10 cellular contexts compared by ENCODE assay signal in genomic region chr15:67105991-67106763, GRCh38. TPM values are rescaled to one million over a fixed set of nuclear protein-coding genes. Genes with fewer than 3 reads are reported as not detected.
DNase-seq lines count a peak whose midpoint lies in the region; ATAC-seq and TF ChIP-seq lines count a peak whose summit lies in the region.
"Had no signal": no experiment of that assay in that cellular context is flagged by ENCODE, and none has a peak within 500 bp of the region (broad histone marks: within the 10 kb centered on the region; RNA-seq: fewer than 3 reads in every experiment).

No MANE protein-coding gene starts in this region.

- peaks cover 66% of the 10 kb centered on the region for H3K4me1 Mint-ChIP-seq in activated T-helper 2 cell treated with anti-CD3 and anti-CD28 coated beads, Interferon-gamma antibody, Interleukin-2, Interleukin-4, amounts not matched to agents 10 μg/mL and 5 μg/mL and 100 μg/mL, durations not matched to agents 14 hours and 24 hours and 36 hours (ENCODE audit: low read depth)
- H3K4me1 Mint-ChIP-seq in stimulated activated naive B cell treated with anti-CD40 and anti-IgM and Interleukin-4, amounts not matched to agents 10 μg/mL and 1 μg/mL and 100 μg/mL, for 72 hours = peaks cover 0 to 58% of the 10 kb centered on the region in 2 donors

- peaks cover 3% of the 10 kb centered on the region for H3K9me3 Mint-ChIP-seq in activated T-helper 2 cell treated with anti-CD3 and anti-CD28 coated beads, Interferon-gamma antibody, Interleukin-2, Interleukin-4, amounts not matched to agents 10 μg/mL and 5 μg/mL and 100 μg/mL, durations not matched to agents 14 hours and 24 hours and 36 hours
- H3K9me3 Mint-ChIP-seq in stimulated activated naive B cell treated with anti-CD40 and anti-IgM and Interleukin-4, amounts not matched to agents 10 μg/mL and 1 μg/mL and 100 μg/mL, for 72 hours = peaks cover 0 to 2% of the 10 kb centered on the region in 2 donors

- ATAC-seq in left lung (no peak), GM21423 (IDR thresholded peaks at IDR 0.05; ENCODE audit: unreplicated experiment) (no peak), HG02981 (IDR thresholded peaks at IDR 0.05; ENCODE audit: unreplicated experiment) (no peak)
- no peak for ATAC-seq in stimulated activated naive B cell treated with anti-CD40 and anti-IgM and Interleukin-4, amounts not matched to agents 10 μg/mL and 1 μg/mL and 100 μg/mL, for 72 hours (replicated peaks)

- H3K27ac Mint-ChIP-seq in activated T-helper 2 cell treated with anti-CD3 and anti-CD28 coated beads, Interferon-gamma antibody, Interleukin-2, Interleukin-4, amounts not matched to agents 10 μg/mL and 5 μg/mL and 100 μg/mL, durations not matched to agents 14 hours and 24 hours and 36 hours = peak overlapping the region; percentile 38
- peak overlapping the region; percentile 39 for H3K27ac Mint-ChIP-seq in stimulated activated naive B cell treated with anti-CD40 and anti-IgM and Interleukin-4, amounts not matched to agents 10 μg/mL and 1 μg/mL and 100 μg/mL, for 72 hours

- intact Hi-C loops in activated T-helper 2 cell treated with anti-CD3 and anti-CD28 coated beads, Interferon-gamma antibody, Interleukin-2, Interleukin-4, amounts not matched to agents 10 μg/mL and 5 μg/mL and 100 μg/mL, durations not matched to agents 14 hours and 24 hours and 36 hours (cut with micrococcal nuclease) = no loop called here
- intact Hi-C loops in left lung (cut with DNase I) = no loop called here

- H3K4me3 ChIP-seq in left lung = no peak overlapping the region

- DNase-seq in NK-92 treated with Interleukin-12 subunit alpha and Interleukin-12 subunit beta, amount 100 ng/mL, for 24 hours (lab: John Stamatoyannopoulos, UW) = peak; percentile 47
- DNase-seq in NK-92 (lab: John Stamatoyannopoulos, UW; ENCODE audit: unreplicated experiment) (no peak), left lung (no peak), retina (no peak)
- no peak for DNase-seq in activated T-helper 2 cell treated with anti-CD3 and anti-CD28 coated beads, Interferon-gamma antibody, Interleukin-2, Interleukin-4, amounts not matched to agents 10 μg/mL and 5 μg/mL and 100 μg/mL, durations not matched to agents 14 hours and 24 hours and 36 hours (ENCODE audit: low spot score)
- DNase-seq in stimulated activated naive B cell treated with anti-CD40 and anti-IgM and Interleukin-4, amounts not matched to agents 10 μg/mL and 1 μg/mL and 100 μg/mL, for 72 hours = no peak
- DNase-seq: activated CD4-positive, alpha-beta T cell treated with anti-CD3 and anti-CD28 coated beads, Interleukin-2, amount 50 U/mL, for 1 hour had no signal

- TF ChIP-seq CTCF in left lung (IDR thresholded peaks at IDR 0.05) = no peak

- H3K4me3 Mint-ChIP-seq in activated T-helper 2 cell treated with anti-CD3 and anti-CD28 coated beads, Interferon-gamma antibody, Interleukin-2, Interleukin-4, amounts not matched to agents 10 μg/mL and 5 μg/mL and 100 μg/mL, durations not matched to agents 14 hours and 24 hours and 36 hours (ENCODE audit: low read depth) = no peak overlapping the region
- H3K4me3 Mint-ChIP-seq in stimulated activated naive B cell treated with anti-CD40 and anti-IgM and Interleukin-4, amounts not matched to agents 10 μg/mL and 1 μg/mL and 100 μg/mL, for 72 hours = peak overlapping the region; percentile 7 to 11
- H3K4me3 Mint-ChIP-seq: memory B cell had no signal

- H3K27me3 Mint-ChIP-seq in activated T-helper 2 cell treated with anti-CD3 and anti-CD28 coated beads, Interferon-gamma antibody, Interleukin-2, Interleukin-4, amounts not matched to agents 10 μg/mL and 5 μg/mL and 100 μg/mL, durations not matched to agents 14 hours and 24 hours and 36 hours (ENCODE audit: low read depth) = no peaks in the 10 kb centered on the region
- H3K27me3 Mint-ChIP-seq in stimulated activated naive B cell treated with anti-CD40 and anti-IgM and Interleukin-4, amounts not matched to agents 10 μg/mL and 1 μg/mL and 100 μg/mL, for 72 hours = no peaks in the 10 kb centered on the region
- H3K27me3 Mint-ChIP-seq: memory B cell had no signal

- H3K27ac ChIP-seq in left lung = peak overlapping the region; percentile 41 to 70

- H3K36me3 ChIP-seq in left lung = no peaks in the 10 kb centered on the region

- H3K9me3 ChIP-seq in left lung = no peaks in the 10 kb centered on the region

- H3K4me1 ChIP-seq in left lung = peaks cover 45 to 96% of the 10 kb centered on the region in 2 donors

- H3K27me3 ChIP-seq in left lung = no peaks in the 10 kb centered on the region

- H3K36me3 Mint-ChIP-seq in activated T-helper 2 cell treated with anti-CD3 and anti-CD28 coated beads, Interferon-gamma antibody, Interleukin-2, Interleukin-4, amounts not matched to agents 10 μg/mL and 5 μg/mL and 100 μg/mL, durations not matched to agents 14 hours and 24 hours and 36 hours (ENCODE audit: low read depth) = peaks cover 52% of the 10 kb centered on the region
- H3K36me3 Mint-ChIP-seq in stimulated activated naive B cell treated with anti-CD40 and anti-IgM and Interleukin-4, amounts not matched to agents 10 μg/mL and 1 μg/mL and 100 μg/mL, for 72 hours = peaks cover 16 to 28% of the 10 kb centered on the region in 2 donors

RNA-seq across cellular contexts. Expression of gene SMAD3, which starts 40.8 kb away (rescaled TPM):
- total RNA-seq in activated T-helper 2 cell treated with anti-CD3 and anti-CD28 coated beads, Interferon-gamma antibody, Interleukin-2, Interleukin-4, amounts not matched to agents 10 μg/mL and 5 μg/mL and 100 μg/mL, durations not matched to agents 14 hours and 24 hours and 36 hours = 25.2 and 28.1 TPM in 2 replicates
- total RNA-seq in left lung = 10 to 100 TPM; 30.9 to 33.1 TPM
